ENCODE assay signal across 6 cellular contexts in the genomic region with DNA sequence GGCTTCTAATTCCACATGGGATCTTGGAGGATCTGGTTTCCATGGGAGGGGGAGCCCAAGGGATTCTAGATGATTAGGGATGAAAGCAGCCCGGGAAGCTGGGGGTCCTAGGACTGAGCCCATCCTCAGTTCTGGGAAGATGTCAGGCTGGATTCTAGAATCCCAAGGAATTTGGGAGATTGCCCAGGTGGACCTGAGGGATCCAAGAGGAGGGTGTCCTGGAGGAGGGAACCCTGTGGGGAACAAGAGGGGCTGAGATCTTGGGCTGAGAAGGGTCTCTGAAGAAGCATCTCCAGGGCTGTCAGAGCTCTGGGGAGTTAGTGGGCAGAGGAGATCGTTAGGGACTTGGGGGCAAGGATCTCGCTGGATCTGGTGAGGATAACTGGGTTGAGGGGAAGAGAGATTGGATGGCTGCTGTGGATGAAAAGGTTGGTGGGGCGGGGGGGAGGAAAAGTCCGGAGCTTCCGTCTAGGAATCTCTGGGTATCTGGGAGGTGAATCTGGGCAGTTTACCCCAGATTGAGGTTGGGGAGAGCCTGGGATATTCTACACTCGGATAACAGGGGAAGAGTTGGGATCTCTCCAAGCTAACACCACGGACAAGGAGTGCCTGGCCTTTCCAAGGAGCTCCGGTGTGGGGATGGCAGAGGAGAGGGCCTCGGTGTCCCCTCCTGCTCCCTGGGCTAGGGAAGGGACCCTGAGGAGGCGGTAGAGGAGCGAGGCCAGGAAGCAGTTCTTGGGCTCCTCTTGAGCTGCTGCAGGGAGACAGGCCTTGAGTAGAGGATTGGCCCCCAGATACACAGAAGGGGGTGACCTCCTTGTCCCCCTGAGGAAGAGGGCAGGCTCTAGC. TPM values are rescaled to one million over a fixed set of nuclear protein-coding genes. Genes with fewer than 3 reads are reported as not detected.
DNase-seq lines count a peak whose midpoint lies in the region; ATAC-seq, FAIRE-seq and TF ChIP-seq lines count a peak whose summit lies in the region.

No MANE protein-coding gene starts in this region.

- H3K9me3 Mint-ChIP-seq in activated T-cell treated with anti-CD3 and anti-CD28 coated beads, Interleukin-2, amount 50 U/mL, for 4 hours, result no peaks in the 10 kb centered on the region

- H3K36me3 ChIP-seq in esophagus muscularis mucosa, result peaks cover 0 to 44% (median 15%) of the 10 kb centered on the region in 4 donors
- no peaks in the 10 kb centered on the region for H3K36me3 ChIP-seq in testis (ENCODE audit: low read depth, missing control alignments)

- no peak for TF ChIP-seq POLR2A in esophagus muscularis mucosa (IDR thresholded peaks at IDR 0.05; ENCODE audit: low read depth)
- no peak for TF ChIP-seq POLR2A in testis (IDR thresholded peaks at IDR 0.05)
- no peak for TF ChIP-seq POLR2A in GM12891 (IDR thresholded peaks at IDR 0.05; ENCODE audit: low read depth, low read length)

- H3K4me3 ChIP-seq in esophagus muscularis mucosa (peak overlapping the region; percentile 62 to 83 (median 76)), testis (peak overlapping the region; percentile 78 to 87)

- H3K4me1 ChIP-seq in esophagus muscularis mucosa (peaks cover 21 to 61% (median 44%) of the 10 kb centered on the region in 4 donors), testis (peaks cover 14% of the 10 kb centered on the region)

- no peak for ATAC-seq in activated T-cell treated with anti-CD3 and anti-CD28 coated beads, Interleukin-2, amount 50 U/mL, for 4 hours

- H3K9me3 ChIP-seq in esophagus muscularis mucosa (no peaks in the 10 kb centered on the region), testis (no peaks in the 10 kb centered on the region)

- FAIRE-seq in GM12891 (lab: Jason Lieb, UNC), result no peak

- intact Hi-C loops in esophagus muscularis mucosa (cut with DNase I), result no loop called here
- intact Hi-C loops in testis (cut with DNase I; ENCODE audit: low total_unique reads), result loop anchor here (5.0 kb wide), 1 partner anchor 78 kb away; no protein-coding TSS in a partner anchor

- peak overlapping the region; percentile 75 for H3K4me3 Mint-ChIP-seq in activated T-cell treated with anti-CD3 and anti-CD28 coated beads, Interleukin-2, amount 50 U/mL, for 4 hours

- TF ChIP-seq EP300 in esophagus muscularis mucosa (IDR thresholded peaks at IDR 0.05), result no peak

- no peak for DNase-seq in activated T-cell treated with anti-CD3 and anti-CD28 coated beads, Interleukin-2, amount 50 U/mL, for 4 hours
- no peak for DNase-seq in activated T-cell treated with anti-CD3 and anti-CD28 coated beads, Interleukin-2, amount 50 U/mL, for 1 hour
- DNase-seq in esophagus muscularis mucosa (ENCODE audit: extremely low spot score) (no peak), testis (no peak), GM12891 (ENCODE audit: insufficient read length, low spot score) (no peak), SHP77 treated with DMSO at 0.1 percent for 48 hours (lab: John Stamatoyannopoulos, UW) (no peak)

- H3K27ac ChIP-seq in esophagus muscularis mucosa (replicated peaks in 1 of 4) (peak overlapping the region; percentile 82 to 96 (median 94)), testis (peak overlapping the region; percentile 79 to 90)

- no peak for TF ChIP-seq CTCF in esophagus muscularis mucosa (IDR thresholded peaks at IDR 0.05)
- no peak for TF ChIP-seq CTCF in testis (IDR thresholded peaks at IDR 0.05)

- no peaks in the 10 kb centered on the region for H3K36me3 Mint-ChIP-seq in activated T-cell treated with anti-CD3 and anti-CD28 coated beads, Interleukin-2, amount 50 U/mL, for 4 hours (ENCODE audit: insufficient read depth)

- no peaks in the 10 kb centered on the region for H3K27me3 Mint-ChIP-seq in activated T-cell treated with anti-CD3 and anti-CD28 coated beads, Interleukin-2, amount 50 U/mL, for 4 hours (ENCODE audit: low read depth)

- no peaks in the 10 kb centered on the region for H3K27me3 ChIP-seq in esophagus muscularis mucosa
- no peaks in the 10 kb centered on the region for H3K27me3 ChIP-seq in testis

- WGBS in esophagus muscularis mucosa, result 69% methylated on average over 12 of the region's 12 CpGs
- 39 to 63% methylated on average over 12 of the region's 12 CpGs for WGBS in testis, 2 donors

- peaks cover 15% of the 10 kb centered on the region for H3K4me1 Mint-ChIP-seq in activated T-cell treated with anti-CD3 and anti-CD28 coated beads, Interleukin-2, amount 50 U/mL, for 4 hours (ENCODE audit: low read depth)

TF ChIP-seq in GM12891, 5 proteins besides CTCF, POLR2A, EP300 and RAD21:
- TF ChIP-seq POU2F2 (IDR thresholded peaks at IDR 0.05; ENCODE audit: low read depth, low read length), result no peak
- no peak for TF ChIP-seq TAF1 (IDR thresholded peaks at IDR 0.05; ENCODE audit: low read depth, low read length)
- no peak for TF ChIP-seq PAX5 (IDR thresholded peaks at IDR 0.05; ENCODE audit: insufficient read depth, low read length, severe bottlenecking)
- no peak for TF ChIP-seq POLR2AphosphoS5 (IDR thresholded peaks at IDR 0.05; ENCODE audit: low read depth, low read length)
- no peak for TF ChIP-seq SPI1 (IDR thresholded peaks at IDR 0.05; ENCODE audit: low read depth, low read length)

RNA-seq across cellular contexts. Expression of gene FBXL19, which starts 1.6 kb away (rescaled TPM):
- total RNA-seq in activated T-cell treated with anti-CD3 and anti-CD28 coated beads, Interleukin-2, amount 50 U/mL, for 4 hours, result 10 to 100 TPM; 25.8 to 31.3 (median 30.8) TPM
- 10 to 100 TPM; 12.1 to 28.1 (median 17.7) TPM for total RNA-seq in esophagus muscularis mucosa
- total RNA-seq in testis, result 100 to 1,000 TPM; 142 to 149 TPM
- polyA plus RNA-seq in testis (ENCODE audit: insufficient read depth, low read depth, low replicate concordance), result 47.0 TPM
- 13.1 TPM for polyA plus RNA-seq in GM12891 (2012; ENCODE audit: low read depth, missing spikeins)

RNA-seq across cellular contexts. Expression of gene ORAI3, which starts 23.8 kb away (rescaled TPM):
- total RNA-seq in activated T-cell treated with anti-CD3 and anti-CD28 coated beads, Interleukin-2, amount 50 U/mL, for 4 hours, result 1 to 10 TPM; 1.5 to 3.3 (median 2.8) TPM
- total RNA-seq in esophagus muscularis mucosa, result 10 to 100 TPM; 33.0 to 56.5 (median 45.8) TPM
- 10 to 100 TPM; 68.6 to 75.0 TPM for total RNA-seq in testis
- polyA plus RNA-seq in testis (ENCODE audit: insufficient read depth, low read depth, low replicate concordance), result 29.1 TPM
- 18.0 TPM for polyA plus RNA-seq in GM12891 (2012; ENCODE audit: low read depth, missing spikeins)

RNA-seq across cellular contexts. Expression of gene CTF1, which starts 28.6 kb away (rescaled TPM):
- under 1 TPM; 0.18 to 0.33 (median 0.28) TPM for total RNA-seq in activated T-cell treated with anti-CD3 and anti-CD28 coated beads, Interleukin-2, amount 50 U/mL, for 4 hours
- total RNA-seq in esophagus muscularis mucosa, result 10 to 100 TPM in 2 of 4 donors, 1 to 10 TPM in 2; 6.2 to 18.8 (median 10.9) TPM
- total RNA-seq in testis, result 1 to 10 TPM; 5.9 to 9.0 TPM
- polyA plus RNA-seq in testis (ENCODE audit: insufficient read depth, low read depth, low replicate concordance), result 5.6 TPM
- polyA plus RNA-seq in GM12891 (2012; ENCODE audit: low read depth, missing spikeins), result 0.15 TPM

RNA-seq across cellular contexts. Expression of gene BCL7C, which starts 31.1 kb away (rescaled TPM):
- total RNA-seq in activated T-cell treated with anti-CD3 and anti-CD28 coated beads, Interleukin-2, amount 50 U/mL, for 4 hours, result 10 to 100 TPM; 22.1 to 24.8 (median 23.7) TPM
- total RNA-seq in esophagus muscularis mucosa, result 10 to 100 TPM; 42.1 to 57.9 (median 45.5) TPM
- total RNA-seq in testis, result 10 to 100 TPM; 49.6 to 57.4 TPM
- 40.2 TPM for polyA plus RNA-seq in testis (ENCODE audit: insufficient read depth, low read depth, low replicate concordance)
- polyA plus RNA-seq in GM12891 (2012; ENCODE audit: low read depth, missing spikeins), result 12.7 TPM

RNA-seq across cellular contexts. Expression of gene SETD1A, which starts 32.5 kb away (rescaled TPM):
- 10 to 100 TPM; 39.3 to 49.0 (median 40.5) TPM for total RNA-seq in activated T-cell treated with anti-CD3 and anti-CD28 coated beads, Interleukin-2, amount 50 U/mL, for 4 hours
- total RNA-seq in esophagus muscularis mucosa (10 to 100 TPM in 2 of 4 donors, 1 to 10 TPM in 2; 7.1 to 25.4 (median 9.9) TPM), testis (10 to 100 TPM; 45.7 to 45.8 TPM)
- polyA plus RNA-seq in testis (ENCODE audit: insufficient read depth, low read depth, low replicate concordance), result 41.4 TPM
- polyA plus RNA-seq in GM12891 (2012; ENCODE audit: low read depth, missing spikeins), result 10.9 TPM

Comparison
In these comparisons a context has a peak if more than half of its experiments do, and no peak if none do; other contexts are left out.
1. RNA of gene FBXL19, which starts 1.6 kb away (total RNA-seq): 142 to 149 TPM in testis; 25.8 to 31.3 TPM in activated T-cell treated with anti-CD3 and anti-CD28 coated beads, Interleukin-2, amount 50 U/mL, for 4 hours and 12.1 to 28.1 TPM in esophagus muscularis mucosa; every median in the first group is over 4 times any median in the second.
2. RNA of gene ORAI3, which starts 23.8 kb away (total RNA-seq): 68.6 to 75.0 TPM in testis and 33.0 to 56.5 TPM in esophagus muscularis mucosa; 1.5 to 3.3 TPM in activated T-cell treated with anti-CD3 and anti-CD28 coated beads, Interleukin-2, amount 50 U/mL, for 4 hours; every median in the first group is over 4 times any median in the second.
3. RNA of gene CTF1, which starts 28.6 kb away (total RNA-seq): 6.2 to 18.8 TPM in esophagus muscularis mucosa and 5.9 to 9.0 TPM in testis; 0.18 to 0.33 TPM in activated T-cell treated with anti-CD3 and anti-CD28 coated beads, Interleukin-2, amount 50 U/mL, for 4 hours; every median in the first group is over 4 times any median in the second.